1 cellular context compared by ENCODE assay signal in the genomic region with DNA sequence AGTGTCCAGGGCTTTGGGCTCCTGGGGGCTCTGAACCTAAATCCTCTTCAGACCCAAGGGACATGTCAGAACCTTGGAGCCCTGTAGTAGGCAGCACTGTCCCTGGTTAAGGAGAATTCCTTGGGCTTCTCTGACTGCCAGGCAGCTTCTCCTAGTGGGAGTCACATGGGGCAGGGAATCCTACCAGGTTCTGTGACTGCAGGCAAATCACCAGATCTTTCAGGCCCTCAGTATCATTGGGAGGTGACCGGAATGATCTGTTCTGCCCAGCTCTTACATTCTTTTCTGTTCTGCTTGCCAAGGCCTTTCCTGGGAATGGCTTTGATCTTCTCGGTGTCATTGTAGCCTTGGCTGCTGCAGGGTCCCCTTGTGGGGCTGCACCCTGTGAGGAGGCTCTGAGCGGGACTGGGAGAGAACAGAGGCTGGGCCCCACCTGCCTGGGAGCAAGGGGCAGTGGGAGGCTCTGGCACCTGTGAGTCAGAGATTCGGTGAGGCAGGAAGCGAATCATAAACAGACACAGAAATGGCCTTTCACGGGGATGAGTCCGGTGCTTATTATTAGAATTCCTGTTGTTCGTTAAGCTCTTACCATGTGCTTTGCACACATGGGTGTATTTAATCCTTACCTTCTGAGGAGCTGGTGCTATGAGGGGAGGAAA.
TF ChIP-seq lines count a peak whose summit lies in the region.

No MANE protein-coding gene starts in this region.

TF ChIP-seq in SK-N-SH treated with all-trans-retinoic acid at 6 μM for 48 hours, 23 proteins besides CTCF, POLR2A, EP300 and RAD21 (continued from another document):
- TF ChIP-seq CSRNP3 (CRISPR knock-in tag; IDR thresholded peaks at IDR 0.05) (no peak), ISL1 (CRISPR knock-in tag; IDR thresholded peaks at IDR 0.05) (no peak), ESRRG (CRISPR knock-in tag; IDR thresholded peaks at IDR 0.05) (no peak), ZFP3 (CRISPR knock-in tag; IDR thresholded peaks at IDR 0.05) (no peak), PATZ1 (CRISPR knock-in tag; IDR thresholded peaks at IDR 0.05; ENCODE audit: borderline replicate concordance) (no peak), ARNTL (CRISPR knock-in tag; IDR thresholded peaks at IDR 0.05; ENCODE audit: borderline replicate concordance, low read depth) (no peak), TOX (CRISPR knock-in tag; IDR thresholded peaks at IDR 0.05; ENCODE audit: borderline replicate concordance) (no peak), RARB (CRISPR knock-in tag; IDR thresholded peaks at IDR 0.05) (no peak), ZC3H10 (CRISPR knock-in tag; IDR thresholded peaks at IDR 0.05) (no peak), BACH2 (CRISPR knock-in tag; IDR thresholded peaks at IDR 0.05; ENCODE audit: borderline replicate concordance) (no peak)
